11 cellular contexts compared by ENCODE assay signal in genomic region chr14:91299483-91300115, GRCh38. TPM values are rescaled to one million over a fixed set of nuclear protein-coding genes. Genes with fewer than 3 reads are reported as not detected.
DNase-seq lines count a peak whose midpoint lies in the region; ATAC-seq and TF ChIP-seq lines count a peak whose summit lies in the region.
"Had no signal": no experiment of that assay in that cellular context is flagged by ENCODE, and none has a peak within 500 bp of the region (broad histone marks: within the 10 kb centered on the region; RNA-seq: fewer than 3 reads in every experiment).

No MANE protein-coding gene starts in this region.

- H3K4me3 Mint-ChIP-seq in activated T-cell treated with anti-CD3 and anti-CD28 coated beads, Interleukin-2, amount 50 U/mL, for 4 hours: no peak overlapping the region
- peak overlapping the region; percentile 7 for H3K4me3 Mint-ChIP-seq in activated naive CD8-positive, alpha-beta T cell treated with anti-CD3 and anti-CD28 coated beads for 36 hours
- H3K4me3 Mint-ChIP-seq in osteocyte (ENCODE audit: unreplicated experiment): no peak overlapping the region
- H3K4me3 Mint-ChIP-seq: neural crest cell; T-helper 1 cell treated with Interleukin-12 subunit alpha and Interleukin-12 subunit beta and Interleukin-4 antibody, amounts not matched to agents 30 μg/mL and 1 μg/mL, for 36 hours had no signal

- no peaks in the 10 kb centered on the region for H3K27me3 Mint-ChIP-seq in activated T-cell treated with anti-CD3 and anti-CD28 coated beads, Interleukin-2, amount 50 U/mL, for 4 hours (ENCODE audit: low read depth)
- no peaks in the 10 kb centered on the region for H3K27me3 Mint-ChIP-seq in activated naive CD8-positive, alpha-beta T cell treated with anti-CD3 and anti-CD28 coated beads for 36 hours
- no peaks in the 10 kb centered on the region for H3K27me3 Mint-ChIP-seq in osteocyte (ENCODE audit: unreplicated experiment)

- H3K4me1 ChIP-seq in gastroesophageal sphincter: peaks cover 0 to 16% (median 0%) of the 10 kb centered on the region in 3 donors

- no peaks in the 10 kb centered on the region for H3K27me3 ChIP-seq in gastroesophageal sphincter

- 74% methylated on average over 5 of the region's 25 CpGs; no CpG with 5 or more reads in 1 of the 2 donors for WGBS in gastroesophageal sphincter (ENCODE audit: low coverage in 1 of 2), 2 donors

- no peak for TF ChIP-seq POLR2A in gastroesophageal sphincter (IDR thresholded peaks at IDR 0.05)

- H3K9me3 Mint-ChIP-seq in activated T-cell treated with anti-CD3 and anti-CD28 coated beads, Interleukin-2, amount 50 U/mL, for 4 hours: no peaks in the 10 kb centered on the region
- H3K9me3 Mint-ChIP-seq in activated naive CD8-positive, alpha-beta T cell treated with anti-CD3 and anti-CD28 coated beads for 36 hours: no peaks in the 10 kb centered on the region
- H3K9me3 Mint-ChIP-seq in osteocyte (ENCODE audit: unreplicated experiment): no peaks in the 10 kb centered on the region
- H3K9me3 Mint-ChIP-seq: neural crest cell; T-helper 1 cell treated with Interleukin-12 subunit alpha and Interleukin-12 subunit beta and Interleukin-4 antibody, amounts not matched to agents 30 μg/mL and 1 μg/mL, for 36 hours had no signal

- H3K36me3 ChIP-seq in gastroesophageal sphincter: peaks cover 0 to 5% of the 10 kb centered on the region in 2 donors

- TF ChIP-seq CTCF in gastroesophageal sphincter (IDR thresholded peaks at IDR 0.05): no peak
- no peak for TF ChIP-seq CTCF in osteocyte (IDR thresholded peaks at IDR 0.05)

- peak; percentile 26 to 28 for ATAC-seq in activated T-cell treated with anti-CD3 and anti-CD28 coated beads, Interleukin-2, amount 50 U/mL, for 4 hours
- peak; percentile 19 for ATAC-seq in stimulated activated naive CD8-positive, alpha-beta T cell treated with anti-CD3 and anti-CD28 coated beads, Interleukin-15, Interleukin-2, amounts not matched to agents 100 U/mL and 50 U/mL, for 24 hours
- no peak for ATAC-seq in gastroesophageal sphincter

- H3K4me3 ChIP-seq in gastroesophageal sphincter: no peak overlapping the region

- TF ChIP-seq EP300 in gastroesophageal sphincter (IDR thresholded peaks at IDR 0.05): no peak

- no peak for DNase-seq in activated T-cell treated with anti-CD3 and anti-CD28 coated beads, Interleukin-2, amount 50 U/mL, for 4 hours
- no peak for DNase-seq in activated T-cell treated with anti-CD3 and anti-CD28 coated beads, Interleukin-2, amount 50 U/mL, for 1 hour
- peak; percentile 60 for DNase-seq in NCI-H2171 (lab: John Stamatoyannopoulos, UW)
- peak; percentile 54 for DNase-seq in activated naive CD8-positive, alpha-beta T cell treated with anti-CD3 and anti-CD28 coated beads for 36 hours
- DNase-seq in stimulated activated naive CD8-positive, alpha-beta T cell treated with anti-CD3 and anti-CD28 coated beads, Interleukin-15, Interleukin-2, amounts not matched to agents 100 U/mL and 50 U/mL, for 24 hours: peak; percentile 54
- DNase-seq in OCI-M2 (lab: John Stamatoyannopoulos, UW; ENCODE audit: unreplicated experiment): no peak
- DNase-seq in osteocyte (ENCODE audit: extremely low spot score, unreplicated experiment): no peak
- DNase-seq: MV-4-11 had no signal

- no peaks in the 10 kb centered on the region for H3K9me3 ChIP-seq in gastroesophageal sphincter

- H3K36me3 Mint-ChIP-seq in activated T-cell treated with anti-CD3 and anti-CD28 coated beads, Interleukin-2, amount 50 U/mL, for 4 hours (ENCODE audit: insufficient read depth): peaks cover 46% of the 10 kb centered on the region
- peaks cover 51% of the 10 kb centered on the region for H3K36me3 Mint-ChIP-seq in activated naive CD8-positive, alpha-beta T cell treated with anti-CD3 and anti-CD28 coated beads for 36 hours
- no peaks in the 10 kb centered on the region for H3K36me3 Mint-ChIP-seq in osteocyte (ENCODE audit: unreplicated experiment)

- H3K27ac Mint-ChIP-seq in activated naive CD8-positive, alpha-beta T cell treated with anti-CD3 and anti-CD28 coated beads for 36 hours: peak overlapping the region; percentile 87
- H3K27ac Mint-ChIP-seq in osteocyte (ENCODE audit: unreplicated experiment): no peak overlapping the region
- H3K27ac Mint-ChIP-seq: T-helper 1 cell treated with Interleukin-12 subunit alpha and Interleukin-12 subunit beta and Interleukin-4 antibody, amounts not matched to agents 30 μg/mL and 1 μg/mL, for 36 hours had no signal

- no peak overlapping the region for H3K27ac ChIP-seq in gastroesophageal sphincter

- H3K4me1 Mint-ChIP-seq in activated T-cell treated with anti-CD3 and anti-CD28 coated beads, Interleukin-2, amount 50 U/mL, for 4 hours (ENCODE audit: low read depth): peaks cover 36% of the 10 kb centered on the region
- H3K4me1 Mint-ChIP-seq in activated naive CD8-positive, alpha-beta T cell treated with anti-CD3 and anti-CD28 coated beads for 36 hours: peaks cover 50% of the 10 kb centered on the region
- H3K4me1 Mint-ChIP-seq in osteocyte (ENCODE audit: unreplicated experiment): no peaks in the 10 kb centered on the region
- H3K4me1 Mint-ChIP-seq: neural crest cell had no signal

RNA-seq across cellular contexts. Expression of gene GPR68, which starts 55.1 kb away (rescaled TPM):
- 1 to 10 TPM; 4.1 to 6.1 (median 6.0) TPM for total RNA-seq in activated T-cell treated with anti-CD3 and anti-CD28 coated beads, Interleukin-2, amount 50 U/mL, for 4 hours
- 10 to 100 TPM; 14.0 to 14.4 TPM for total RNA-seq in activated naive CD8-positive, alpha-beta T cell treated with anti-CD3 and anti-CD28 coated beads for 36 hours
- 10 to 100 TPM in 1 of 4 donors, 1 to 10 TPM in 3; 1.8 to 10.3 (median 3.0) TPM for total RNA-seq in gastroesophageal sphincter
- total RNA-seq in osteocyte: 0.11 and 0.50 TPM in 2 replicates

Comparison
In these comparisons a context has a peak if more than half of its experiments do, and no peak if none do; other contexts are left out.
1. DNase-seq: peak in NCI-H2171 (single experiment), activated naive CD8-positive, alpha-beta T cell treated with anti-CD3 and anti-CD28 coated beads for 36 hours (single experiment) and stimulated activated naive CD8-positive, alpha-beta T cell treated with anti-CD3 and anti-CD28 coated beads, Interleukin-15, Interleukin-2, amounts not matched to agents 100 U/mL and 50 U/mL, for 24 hours (single experiment); none in activated T-cell treated with anti-CD3 and anti-CD28 coated beads, Interleukin-2, amount 50 U/mL, for 4 hours (single experiment), activated T-cell treated with anti-CD3 and anti-CD28 coated beads, Interleukin-2, amount 50 U/mL, for 1 hour (single experiment), OCI-M2 (single experiment) and osteocyte (single experiment).